Comparison of ENCODE assay signal across 35 cellular contexts in the genomic region with DNA sequence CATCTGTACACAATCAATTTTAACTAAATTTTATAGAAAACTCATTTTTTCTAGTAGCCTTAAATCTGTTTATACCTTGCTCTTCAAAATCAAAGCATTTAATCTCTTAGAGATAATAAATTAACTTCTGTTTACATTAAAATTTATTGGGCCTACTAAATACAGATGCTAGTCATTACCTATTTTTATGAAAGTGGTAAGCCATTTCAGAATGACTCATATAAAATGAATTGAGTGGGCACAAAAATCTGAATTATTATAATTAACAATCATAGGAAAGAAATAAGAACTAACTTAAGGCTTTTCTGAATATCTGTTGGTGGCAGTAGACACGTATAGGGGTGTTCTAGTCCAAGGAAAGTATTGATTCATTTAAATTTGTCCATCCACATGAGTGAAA.
"Had no signal": no experiment of that assay in that cellular context is flagged by ENCODE, and none has a peak within 500 bp of the region (broad histone marks: within the 10 kb centered on the region; RNA-seq: fewer than 3 reads in every experiment).

No MANE protein-coding gene starts in this region.

- DNase-seq: activated CD4-positive, alpha-beta memory T cell treated with anti-CD3 and anti-CD28 coated beads, Interleukin-2, amount 10 ng/mL, durations not matched to agents 7 days and 5 days; activated CD4-positive, alpha-beta T cell treated with anti-CD3 and anti-CD28 coated beads for 1 hour; activated CD4-positive, alpha-beta T cell treated with anti-CD3 and anti-CD28 coated beads for 4 hours; activated CD4-positive, alpha-beta T cell treated with anti-CD3 and anti-CD28 coated beads, Interleukin-2, amount 10 ng/mL, durations not matched to agents 7 days and 5 days; activated CD4-positive, alpha-beta T cell treated with anti-CD3 and anti-CD28 coated beads, Interleukin-2, amount 50 U/mL, for 4 hours; activated CD8-positive, alpha-beta memory T cell treated with anti-CD3 and anti-CD28 coated beads, Interleukin-2, amount 50 U/mL, for 48 hours; activated gamma-delta T cell treated with Interleukin-2 at 50 U/mL for 16 hours; activated naive CD4-positive, alpha-beta T cell treated with Interleukin-2 at 50 U/mL for 16 hours; activated naive CD8-positive, alpha-beta T cell treated with anti-CD3 and anti-CD28 coated beads for 36 hours; activated naive CD8-positive, alpha-beta T cell treated with anti-CD3 and anti-CD28 coated beads, Interleukin-2, amount 50 U/mL, for 24 hours; activated T-cell treated with anti-CD3 and anti-CD28 coated beads for 4 hours; activated T-cell treated with anti-CD3 and anti-CD28 coated beads, Interleukin-2, amount 50 U/mL, for 24 hours; activated T-cell treated with anti-CD3 and anti-CD28 coated beads, Interleukin-2, amount 50 U/mL, for 72 hours; adrenal gland; amygdala; aorta; central memory CD4-positive, alpha-beta T cell; cerebellar nuclear complex; colonic mucosa; effector CD8-positive, alpha-beta T cell; esophagus squamous epithelium; foreskin melanocyte; T-helper 1 cell; T-helper 17 cell; T1000 had no signal

- H3K27me3 Mint-ChIP-seq: activated CD4-positive, alpha-beta memory T cell treated with anti-CD3 and anti-CD28 coated beads, Interleukin-2, amount 10 ng/mL, durations not matched to agents 7 days and 5 days; activated CD4-positive, alpha-beta T cell treated with anti-CD3 and anti-CD28 coated beads, Interleukin-2, amount 10 ng/mL, durations not matched to agents 7 days and 5 days; activated naive CD4-positive, alpha-beta T cell treated with anti-CD3 and anti-CD28 coated beads, Interleukin-2, amount 50 U/mL, for 24 hours; activated naive CD8-positive, alpha-beta T cell treated with anti-CD3 and anti-CD28 coated beads, Interleukin-2, amount 50 U/mL, for 24 hours; activated T-cell treated with anti-CD3 and anti-CD28 coated beads, Interleukin-2, amount 50 U/mL, for 24 hours; T-helper 17 cell had no signal

- H3K4me3 Mint-ChIP-seq: activated CD4-positive, alpha-beta memory T cell treated with anti-CD3 and anti-CD28 coated beads, Interleukin-2, amount 10 ng/mL, durations not matched to agents 7 days and 5 days; activated CD4-positive, alpha-beta T cell treated with anti-CD3 and anti-CD28 coated beads, Interleukin-2, amount 10 ng/mL, durations not matched to agents 7 days and 5 days; activated naive CD4-positive, alpha-beta T cell treated with anti-CD3 and anti-CD28 coated beads, Interleukin-2, amount 50 U/mL, for 24 hours; activated naive CD8-positive, alpha-beta T cell treated with anti-CD3 and anti-CD28 coated beads for 36 hours; activated naive CD8-positive, alpha-beta T cell treated with anti-CD3 and anti-CD28 coated beads, Interleukin-2, amount 50 U/mL, for 24 hours; activated T-cell treated with anti-CD3 and anti-CD28 coated beads, Interleukin-2, amount 50 U/mL, for 24 hours; activated T-cell treated with anti-CD3 and anti-CD28 coated beads, Interleukin-2, amount 50 U/mL, for 72 hours; T-helper 17 cell; T-helper 2 cell treated with Interferon-gamma antibody and Interleukin-4, amounts not matched to agents 5 μg/mL and 100 μg/mL, for 36 hours; WTC11 had no signal

- H3K9me3 Mint-ChIP-seq: activated CD4-positive, alpha-beta memory T cell treated with anti-CD3 and anti-CD28 coated beads, Interleukin-2, amount 10 ng/mL, durations not matched to agents 7 days and 5 days; activated CD4-positive, alpha-beta T cell treated with anti-CD3 and anti-CD28 coated beads, Interleukin-2, amount 10 ng/mL, durations not matched to agents 7 days and 5 days; activated naive CD8-positive, alpha-beta T cell treated with anti-CD3 and anti-CD28 coated beads for 36 hours had no signal

- H3K9me3 ChIP-seq: adrenal gland, breast epithelium, colonic mucosa, esophagus squamous epithelium, gastroesophageal sphincter had no signal

- H3K27ac ChIP-seq: adrenal gland, breast epithelium, cardiac muscle cell, colonic mucosa, epithelial cell of prostate, esophagus squamous epithelium, gastroesophageal sphincter had no signal

- H3K36me3 ChIP-seq: adrenal gland, breast epithelium, cardiac muscle cell, colonic mucosa, esophagus squamous epithelium, gastroesophageal sphincter had no signal

- H3K27ac Mint-ChIP-seq: activated CD4-positive, alpha-beta memory T cell treated with anti-CD3 and anti-CD28 coated beads, Interleukin-2, amount 10 ng/mL, durations not matched to agents 7 days and 5 days; activated CD4-positive, alpha-beta T cell treated with anti-CD3 and anti-CD28 coated beads, Interleukin-2, amount 10 ng/mL, durations not matched to agents 7 days and 5 days; activated naive CD4-positive, alpha-beta T cell treated with anti-CD3 and anti-CD28 coated beads, Interleukin-2, amount 50 U/mL, for 24 hours; activated naive CD8-positive, alpha-beta T cell treated with anti-CD3 and anti-CD28 coated beads for 36 hours; activated naive CD8-positive, alpha-beta T cell treated with anti-CD3 and anti-CD28 coated beads, Interleukin-2, amount 50 U/mL, for 24 hours; activated T-cell treated with anti-CD3 and anti-CD28 coated beads, Interleukin-2, amount 50 U/mL, for 24 hours; activated T-cell treated with anti-CD3 and anti-CD28 coated beads, Interleukin-2, amount 50 U/mL, for 72 hours; T-helper 17 cell; T-helper 2 cell treated with Interferon-gamma antibody and Interleukin-4, amounts not matched to agents 5 μg/mL and 100 μg/mL, for 36 hours; WTC11 had no signal

- H3K27me3 ChIP-seq: adrenal gland, breast epithelium, cardiac muscle cell, colonic mucosa, esophagus squamous epithelium, gastroesophageal sphincter had no signal

- H3K4me3 ChIP-seq: adrenal gland, breast epithelium, cardiac muscle cell, colonic mucosa, esophagus squamous epithelium, gastroesophageal sphincter had no signal

- H3K4me1 ChIP-seq: adrenal gland, breast epithelium, colonic mucosa, esophagus squamous epithelium, gastroesophageal sphincter had no signal

- ATAC-seq: activated naive CD8-positive, alpha-beta T cell treated with anti-CD3 and anti-CD28 coated beads, Interleukin-2, amount 50 U/mL, for 24 hours; activated T-cell treated with anti-CD3 and anti-CD28 coated beads, Interleukin-2, amount 50 U/mL, for 72 hours; gastroesophageal sphincter; T-helper 17 cell; WTC11 had no signal

- H3K4me1 Mint-ChIP-seq: activated CD4-positive, alpha-beta memory T cell treated with anti-CD3 and anti-CD28 coated beads, Interleukin-2, amount 10 ng/mL, durations not matched to agents 7 days and 5 days; activated CD4-positive, alpha-beta T cell treated with anti-CD3 and anti-CD28 coated beads, Interleukin-2, amount 10 ng/mL, durations not matched to agents 7 days and 5 days; activated naive CD4-positive, alpha-beta T cell treated with anti-CD3 and anti-CD28 coated beads, Interleukin-2, amount 50 U/mL, for 24 hours; activated naive CD8-positive, alpha-beta T cell treated with anti-CD3 and anti-CD28 coated beads for 36 hours; activated naive CD8-positive, alpha-beta T cell treated with anti-CD3 and anti-CD28 coated beads, Interleukin-2, amount 50 U/mL, for 24 hours; brain; T-helper 17 cell had no signal

- H3K36me3 Mint-ChIP-seq: activated naive CD4-positive, alpha-beta T cell treated with anti-CD3 and anti-CD28 coated beads, Interleukin-2, amount 50 U/mL, for 24 hours; activated naive CD8-positive, alpha-beta T cell treated with anti-CD3 and anti-CD28 coated beads for 36 hours; brain; WTC11 had no signal

- FAIRE-seq: endometrium, endothelial cell of umbilical vein had no signal
